ENCODE assay signal across 8 cellular contexts in genomic region chr9:92762781-92763708, GRCh38. TPM values are rescaled to one million over a fixed set of nuclear protein-coding genes. Genes with fewer than 3 reads are reported as not detected.
A peak's percentile ranks its signal among the peaks of the same experiment; 100 is the strongest.
DNase-seq lines count a peak whose midpoint lies in the region; ATAC-seq, FAIRE-seq and TF ChIP-seq lines count a peak whose summit lies in the region.

No MANE protein-coding gene starts in this region.

- WGBS in H1 (ENCODE audit: extremely low coverage in 1 of 2, insufficient coverage in 1 of 2, insufficient read length in 1 of 2, insufficient replicate concordance in 2 of 2, low coverage in 1 of 2, low lambda C conversion rate in 2 of 2, missing lambda C conversion rate in 1 of 2), 2 experiments, result 77% methylated on average over 19 of the region's 19 CpGs; no CpG with 5 or more reads in 1 of the 2 experiments
- WGBS in neuronal stem cell (ENCODE audit: extremely low coverage in 2 of 2, insufficient read length in 2 of 2, insufficient replicate concordance in 1 of 2), 2 donors, result no CpG with 5 or more reads among the region's 19 CpGs

- H3K23ac ChIP-seq in H1 (ENCODE audit: insufficient read length) (no peak overlapping the region), neuronal stem cell (ENCODE audit: low read depth, low read length, poor library complexity) (peak overlapping the region; percentile 94)

- peak overlapping the region; percentile 89 to 95 for H3K4me2 ChIP-seq in H1 (ENCODE audit: insufficient read depth in 1 of 2, low read depth in 2 of 2, low read length in 2 of 2)
- peak overlapping the region; percentile 94 for H3K4me2 ChIP-seq in neuronal stem cell (ENCODE audit: insufficient read depth, low read length, poor library complexity, severe bottlenecking)

- H3K56ac ChIP-seq in H1 (replicated peaks; ENCODE audit: insufficient read length, low read depth, low read length), result no peak overlapping the region

- POLR2A ChIA-PET in CD4-positive, alpha-beta memory T cell (lab: Charles Lee; ENCODE audit: partially characterized antibody), result interaction anchor here (1.0 to 2.6 kb wide), 5 partner anchors 23 to 202 kb away, joined by 3 to 36 read pairs (median 7); partner anchors contain the start of gene IPPK
- POLR2A ChIA-PET in H1 (lab: Charles Lee; ENCODE audit: partially characterized antibody), result interaction anchor here (0.5 to 1.2 kb wide), 3 partner anchors 30 to 681 kb away, joined by 3 read pairs; no protein-coding TSS in a partner anchor

- TF ChIP-seq RAD21 in H1 (IDR thresholded peaks at IDR 0.05 in 1 of 2, conservative IDR thresholded peaks at IDR 0.05 in 1 of 2; ENCODE audit: low read depth in 2 of 2, low read length in 2 of 2), result no peak

- no peaks in the 10 kb centered on the region for H3K36me3 ChIP-seq in CD4-positive, alpha-beta memory T cell (ENCODE audit: insufficient read depth, low read length)
- peaks cover 13% of the 10 kb centered on the region for H3K36me3 ChIP-seq in NT2/D1 (ENCODE audit: insufficient read depth, insufficient read length, low read length)
- H3K36me3 ChIP-seq in H1 (ENCODE audit: control insufficient read depth in 2 of 4, insufficient read depth in 4 of 4, low read length in 3 of 4), result no peaks in the 10 kb centered on the region
- peaks cover 0 to 2% of the 10 kb centered on the region in 2 donors for H3K36me3 ChIP-seq in neuronal stem cell (replicated peaks in 1 of 2; ENCODE audit: control insufficient read depth in 2 of 2, insufficient read depth in 2 of 2, low read length in 2 of 2)

- H2BK20ac ChIP-seq in H1 (ENCODE audit: low read length), result no peak overlapping the region

- no peak for ATAC-seq in HG03354 (IDR thresholded peaks at IDR 0.05; ENCODE audit: poor library complexity, severe bottlenecking, unreplicated experiment)

- H3K27me3 Mint-ChIP-seq in CD4-positive, alpha-beta memory T cell, result no peaks in the 10 kb centered on the region

- H2BK12ac ChIP-seq in H1 (ENCODE audit: low read depth, low read length) (no peak overlapping the region), neuronal stem cell (ENCODE audit: low read length) (no peak overlapping the region)

- no peak overlapping the region for H3K14ac ChIP-seq in H1 (ENCODE audit: insufficient read length)
- H3K14ac ChIP-seq in neuronal stem cell (ENCODE audit: low read length), result peak overlapping the region; percentile 95

- peaks cover 37% of the 10 kb centered on the region for H3K79me1 ChIP-seq in H1 (ENCODE audit: low read depth, low read length)
- H3K79me1 ChIP-seq in neuronal stem cell (ENCODE audit: low read depth, low read length), result peaks cover 27% of the 10 kb centered on the region

- no peak overlapping the region for H4K5ac ChIP-seq in H1 (ENCODE audit: insufficient read length, low read depth, low read length)

- H3K4me1 ChIP-seq in CD4-positive, alpha-beta memory T cell (ENCODE audit: insufficient read depth, low read length), result peaks cover 55% of the 10 kb centered on the region
- H3K4me1 ChIP-seq in NT2/D1 (ENCODE audit: insufficient read depth, insufficient read length) (peaks cover 17% of the 10 kb centered on the region), H1 (replicated peaks in 1 of 4; ENCODE audit: control insufficient read depth in 3 of 4, insufficient read depth in 4 of 4, low read length in 3 of 4) (peaks cover 0 to 23% (median 8%) of the 10 kb centered on the region in 4 experiments; a peak in 4 of 7 replicates), neuronal stem cell (ENCODE audit: control insufficient read depth in 2 of 2, insufficient read depth in 1 of 2, low read depth in 1 of 2, low read length in 2 of 2) (peaks cover 15 to 16% of the 10 kb centered on the region in 2 donors)

- peak overlapping the region; percentile 99 for H3K9ac ChIP-seq in NT2/D1 (ENCODE audit: insufficient read length, low read depth)
- H3K9ac ChIP-seq in H1 (replicated peaks in 1 of 4; ENCODE audit: extremely low read depth in 1 of 4, low read depth in 3 of 4, low read length in 3 of 4), result peak overlapping the region in 2 of 4 experiments; percentile 14 to 45; a peak in 2 of 7 replicates
- peak overlapping the region; percentile 99 for H3K9ac ChIP-seq in neuronal stem cell (ENCODE audit: low read depth, low read length, poor library complexity)

- no peak for TF ChIP-seq EP300 in H1 (IDR thresholded peaks at IDR 0.05; ENCODE audit: borderline replicate concordance in 1 of 2, low read depth in 2 of 2, low read length in 2 of 2)

- peak overlapping the region; percentile 69 to 74 for H3K4me3 ChIP-seq in CD4-positive, alpha-beta memory T cell (ENCODE audit: low read length in 2 of 2)
- peak overlapping the region; percentile 98 for H3K4me3 ChIP-seq in NT2/D1 (ENCODE audit: insufficient read length, low read depth)
- H3K4me3 ChIP-seq in H1 (ENCODE audit: extremely low read depth in 1 of 4, insufficient read depth in 2 of 4, low read depth in 3 of 4, low read length in 4 of 4), result peak overlapping the region; percentile 91 to 100 (median 96)
- peak overlapping the region; percentile 93 for H3K4me3 ChIP-seq in neuronal stem cell (ENCODE audit: low read length in 2 of 2)

- H3K36me3 Mint-ChIP-seq in CD4-positive, alpha-beta memory T cell, result peaks cover 0 to 6% of the 10 kb centered on the region in 2 donors

- H3K4me3 Mint-ChIP-seq in CD4-positive, alpha-beta memory T cell, result peak overlapping the region; percentile 93 to 97 (median 96)

- peak overlapping the region; percentile 68 to 97 (median 85) for H3K27ac Mint-ChIP-seq in CD4-positive, alpha-beta memory T cell

- DNase-seq in CD4-positive, alpha-beta memory T cell, result no peak
- DNase-seq in NT2/D1 (ENCODE audit: low read depth, low spot score), result no peak
- DNase-seq in H1 (ENCODE audit: low read depth in 1 of 2, low spot score in 2 of 2), result no peak
- no peak for DNase-seq in neuronal stem cell (ENCODE audit: low spot score)
- DNase-seq in T-helper 9 cell, result no peak
- DNase-seq in GM13977 (ENCODE audit: low spot score), result no peak
- no peak for DNase-seq in HuH-7.5 (ENCODE audit: low spot score)

- no peak overlapping the region for H2AFZ ChIP-seq in H1 (ENCODE audit: low read length)
- H2AFZ ChIP-seq in neuronal stem cell (ENCODE audit: low read length), result peak overlapping the region; percentile 91

- peaks cover 15% of the 10 kb centered on the region for H3K23me2 ChIP-seq in H1 (ENCODE audit: low read depth, low read length)

- H3K18ac ChIP-seq in H1 (ENCODE audit: extremely low read depth, low read length), result no peak overlapping the region
- H3K18ac ChIP-seq in neuronal stem cell (ENCODE audit: low read length), result peak overlapping the region; percentile 63

- H3K79me2 ChIP-seq in H1 (ENCODE audit: control insufficient read depth in 1 of 2, insufficient read depth in 2 of 2, low read length in 2 of 2), result peaks cover 26 to 58% of the 10 kb centered on the region in 2 experiments

- H2AK5ac ChIP-seq in H1 (ENCODE audit: low read depth, low read length) (no peak overlapping the region), neuronal stem cell (ENCODE audit: low read depth, low read length) (peak overlapping the region; percentile 89)

- TF ChIP-seq CTCF in H1 (IDR thresholded peaks at IDR 0.05; ENCODE audit: control extremely low read depth in 1 of 3, insufficient read depth in 1 of 3, low read depth in 1 of 3, low read length in 3 of 3), result no peak
- no peak for TF ChIP-seq CTCF in GM13977 (IDR thresholded peaks at IDR 0.05; ENCODE audit: extremely low read depth, insufficient read depth, missing control alignments)

- no peaks in the 10 kb centered on the region for H3K9me3 Mint-ChIP-seq in CD4-positive, alpha-beta memory T cell

- H4K20me1 ChIP-seq in H1 (replicated peaks in 1 of 2; ENCODE audit: control insufficient read depth in 1 of 2, insufficient read depth in 2 of 2, low read length in 2 of 2), result peaks cover 22 to 37% of the 10 kb centered on the region in 2 experiments

- H4K91ac ChIP-seq in H1 (replicated peaks; ENCODE audit: insufficient read length, low read length), result no peak overlapping the region
- no peak overlapping the region for H4K91ac ChIP-seq in neuronal stem cell (ENCODE audit: low read depth, low read length, poor library complexity)

- H2BK5ac ChIP-seq in H1 (ENCODE audit: low read depth, low read length), result peak overlapping the region; percentile 44; the same call in 1 of the 2 replicates
- H2BK5ac ChIP-seq in neuronal stem cell (ENCODE audit: low read length), result no peak overlapping the region

- FAIRE-seq in H1 (lab: Jason Lieb, UNC), result no peak

- CTCF ChIA-PET in CD4-positive, alpha-beta memory T cell (lab: Charles Lee; ENCODE audit: partially characterized antibody), result interaction anchor here (2.1 to 3.0 kb wide), 2 partner anchors 27 to 93 kb away, joined by 8 to 15 read pairs; partner anchors contain the start of gene IPPK
- CTCF ChIA-PET in H1 (lab: Charles Lee; ENCODE audit: partially characterized antibody), result interaction anchor here (0.5 to 2.4 kb wide), 7 partner anchors 26 to 306 kb away, joined by 3 to 12 read pairs (median 3); no protein-coding TSS in a partner anchor

- H3K4me1 Mint-ChIP-seq in CD4-positive, alpha-beta memory T cell, result peaks cover 39 to 66% (median 49%) of the 10 kb centered on the region in 4 donors

- no peak overlapping the region for H3K4ac ChIP-seq in H1 (replicated peaks; ENCODE audit: insufficient read length, low read depth, low read length)
- H3K4ac ChIP-seq in neuronal stem cell (ENCODE audit: low read length), result no peak overlapping the region

- no peak for TF ChIP-seq POLR2A in H1 (IDR thresholded peaks at IDR 0.05; ENCODE audit: control extremely low read depth in 1 of 2, low read depth in 2 of 2, low read length in 2 of 2)

- H2BK120ac ChIP-seq in H1 (replicated peaks; ENCODE audit: low read depth, low read length) (no peak overlapping the region), neuronal stem cell (ENCODE audit: low read depth, low read length) (no peak overlapping the region)

- no peak overlapping the region for H4K8ac ChIP-seq in H1 (ENCODE audit: extremely low read depth, insufficient read depth, low read length)
- H4K8ac ChIP-seq in neuronal stem cell (ENCODE audit: low read depth, low read length), result no peak overlapping the region

- H3K27me3 ChIP-seq in CD4-positive, alpha-beta memory T cell (ENCODE audit: insufficient read depth, low read length), result no peaks in the 10 kb centered on the region
- H3K27me3 ChIP-seq in NT2/D1 (ENCODE audit: insufficient read depth, insufficient read length), result no peaks in the 10 kb centered on the region
- no peaks in the 10 kb centered on the region for H3K27me3 ChIP-seq in H1 (replicated peaks in 1 of 4; ENCODE audit: control insufficient read depth in 3 of 4, extremely low read depth in 1 of 4, insufficient read depth in 3 of 4, low read length in 3 of 4)
- H3K27me3 ChIP-seq in neuronal stem cell (ENCODE audit: control insufficient read depth in 3 of 3, insufficient read depth in 3 of 3, low read depth in 1 of 3, low read length in 3 of 3), result no peaks in the 10 kb centered on the region

- in situ Hi-C loops in GM13977 (cut with MboI; ENCODE audit: low pct_unique_long_range_greater_than_20kb, low sequenced_read_pairs, unreplicated experiment), result no loop called here

- H2BK15ac ChIP-seq in H1 (ENCODE audit: low read length) (0 out of 2 replicates have a peak overlapping the region, but pooled peaks have one; percentile 61), neuronal stem cell (ENCODE audit: low read length) (no peak overlapping the region)

- peak overlapping the region; percentile 65 for H3K27ac ChIP-seq in CD4-positive, alpha-beta memory T cell (ENCODE audit: low read depth, low read length)
- H3K27ac ChIP-seq in H1 (ENCODE audit: low read depth, low read length), result no peak overlapping the region; the same call in 1 of the 2 replicates
- no peak overlapping the region for H3K27ac ChIP-seq in neuronal stem cell (replicated peaks; ENCODE audit: low read length)

- no peaks in the 10 kb centered on the region for H3K9me3 ChIP-seq in CD4-positive, alpha-beta memory T cell (ENCODE audit: control insufficient read depth in 1 of 2, low read length in 2 of 2)
- H3K9me3 ChIP-seq in NT2/D1 (ENCODE audit: insufficient read depth, low read length), result no peaks in the 10 kb centered on the region
- H3K9me3 ChIP-seq in H1 (ENCODE audit: insufficient read depth in 2 of 2, low read depth in 1 of 2, low read length in 1 of 2), result no peaks in the 10 kb centered on the region
- H3K9me3 ChIP-seq in neuronal stem cell (replicated peaks in 1 of 2; ENCODE audit: control insufficient read depth in 2 of 2, insufficient read depth in 1 of 2, low read depth in 1 of 2, low read length in 2 of 2), result no peaks in the 10 kb centered on the region

- intact Hi-C loops in CD4-positive, alpha-beta memory T cell (cut with micrococcal nuclease), result loop anchor here (10.0 kb wide), 3 partner anchors 468 to 1492 kb away; partner anchors contain the start of genes IARS1 and ZNF169

RNA-seq across cellular contexts. Expression of gene BICD2, which starts 1.6 kb away (rescaled TPM):
- total RNA-seq in CD4-positive, alpha-beta memory T cell, result 10 to 100 TPM; 33.4 to 34.2 TPM
- 10 to 100 TPM in 1 of 2 donors, 1 to 10 TPM in 1; 3.8 to 20.1 TPM for polyA plus RNA-seq in CD4-positive, alpha-beta memory T cell
- 22.8 and 22.9 TPM in 2 replicates for total RNA-seq in H1 (2021; fragmentation: NEBNext Ultra II Directional; extraction: Animal tissue kit (Norgen Biotek cat#: 25700))
- 6.6 and 9.7 TPM in 2 replicates for polyA plus RNA-seq in H1 (2011; rRNA removed)
- 6.7 TPM for polyA plus RNA-seq in H1 (2011; cell fraction: cytosol; rRNA removed)
- 9.6 TPM for polyA plus RNA-seq in H1 (2011; cell fraction: nucleus; rRNA removed)
- polyA plus RNA-seq in H1 (2012, experiment 1 of 2), result 11.7 to 13.9 TPM (median 12.5 TPM) in 4 replicates
- 4.3 TPM for polyA plus RNA-seq in H1 (2012, experiment 2 of 2)
- polyA plus RNA-seq in H1 (2013, experiment 1 of 2), result 12.0 TPM
- 12.8 TPM for polyA plus RNA-seq in H1 (2013, experiment 2 of 2)
- polyA minus RNA-seq in H1 (2011; rRNA and poly(A)+ RNA removed), result 12.8 and 13.2 TPM in 2 replicates
- 10.7 TPM for polyA minus RNA-seq in H1 (2011; cell fraction: cytosol; rRNA and poly(A)+ RNA removed)
- 14.0 TPM for polyA minus RNA-seq in H1 (2011; cell fraction: nucleus; rRNA and poly(A)+ RNA removed)
- polyA plus RNA-seq in neuronal stem cell (2013, experiment 1 of 2), result 13.6 TPM
- polyA plus RNA-seq in neuronal stem cell (2013, experiment 2 of 2), result 14.2 TPM
